In genomic region chr6:158869604-158870417, GRCh38 we compare ENCODE assay signal across 8 cellular contexts. TPM values are rescaled to one million over a fixed set of nuclear protein-coding genes. Genes with fewer than 3 reads are reported as not detected.
DNase-seq lines count a peak whose midpoint lies in the region; ATAC-seq, FAIRE-seq and TF ChIP-seq lines count a peak whose summit lies in the region.

No MANE protein-coding gene starts in this region.

- H3K27me3 Mint-ChIP-seq in central memory CD8-positive, alpha-beta T cell, result no peaks in the 10 kb centered on the region

- H3K36me3 Mint-ChIP-seq in central memory CD8-positive, alpha-beta T cell (ENCODE audit: insufficient read depth), result peaks cover 17% of the 10 kb centered on the region

- peak; percentile 96 for ATAC-seq in GM18909 (IDR thresholded peaks at IDR 0.05; ENCODE audit: poor library complexity, unreplicated experiment)
- ATAC-seq in HG03135 (IDR thresholded peaks at IDR 0.05; ENCODE audit: unreplicated experiment), result peak; percentile 94
- peak; percentile 85 for ATAC-seq in central memory CD8-positive, alpha-beta T cell (replicated peaks; ENCODE audit: extremely low read depth, poor library complexity, severe bottlenecking)

- peaks cover 33% of the 10 kb centered on the region for H3K4me1 Mint-ChIP-seq in central memory CD8-positive, alpha-beta T cell

- FAIRE-seq in kidney (lab: Jason Lieb, UNC), result no peak

- H3K9me3 Mint-ChIP-seq in central memory CD8-positive, alpha-beta T cell, result no peaks in the 10 kb centered on the region

- DNase-seq in AML-193 (lab: John Stamatoyannopoulos, UW) (peak; percentile 90 to 92), NCI-H2196 (lab: John Stamatoyannopoulos, UW; ENCODE audit: unreplicated experiment) (peak; percentile 91), kidney (peak; percentile 97)
- DNase-seq in activated CD4-positive, CD25-positive, alpha-beta regulatory T cell treated with anti-CD3 and anti-CD28 coated beads, Interleukin-2, amount 50 U/mL, for 16 hours (ENCODE audit: low read depth, low spot score), result peak; percentile 95
- peak; percentile 94 to 96 for DNase-seq in central memory CD8-positive, alpha-beta T cell (ENCODE audit: low spot score in 2 of 2)
- DNase-seq in stimulated activated CD4-positive, alpha-beta T cell treated with anti-CD3 and anti-CD28 coated beads, Interleukin-15, amount 100 ng/mL, for 48 hours (ENCODE audit: low read depth in 2 of 2), result peak; percentile 91 to 94

- H3K9me3 ChIP-seq in kidney (ENCODE audit: control insufficient read depth in 1 of 2, low read length in 2 of 2), result no peaks in the 10 kb centered on the region

- H3K4me3 Mint-ChIP-seq in central memory CD8-positive, alpha-beta T cell, result peak overlapping the region; percentile 82

- intact Hi-C loops in kidney (cut with DNase I), result no loop called here

- peak overlapping the region; percentile 78 for H3K4me3 ChIP-seq in kidney (ENCODE audit: low read length in 2 of 2)

- H3K9ac ChIP-seq in kidney (ENCODE audit: low read length in 2 of 2), result peak overlapping the region; percentile 72 to 73

- H3K36me3 ChIP-seq in kidney (ENCODE audit: control insufficient read depth in 1 of 2, insufficient read depth in 2 of 2, low read length in 2 of 2), result no peaks in the 10 kb centered on the region

- peak overlapping the region; percentile 97 for H3K27ac ChIP-seq in kidney (ENCODE audit: low read depth in 2 of 2, low read length in 2 of 2)

- H3K27ac Mint-ChIP-seq in central memory CD8-positive, alpha-beta T cell (ENCODE audit: low read depth), result peak overlapping the region; percentile 98

- peaks cover 0 to 10% of the 10 kb centered on the region in 2 donors for H3K4me1 ChIP-seq in kidney (ENCODE audit: control insufficient read depth in 1 of 2, insufficient read depth in 1 of 2, low read depth in 1 of 2, low read length in 2 of 2)

- peak; percentile 19 for TF ChIP-seq CTCF in kidney (IDR thresholded peaks at IDR 0.05; ENCODE audit: borderline replicate concordance, extremely low read depth, insufficient read depth)

RNA-seq across cellular contexts. Expression of gene EZR, which starts 50.6 kb away (rescaled TPM):
- total RNA-seq in kidney, result 636 TPM
- 154 TPM for polyA plus RNA-seq in kidney (ENCODE audit: insufficient read depth, low read depth, low replicate concordance)

Comparison
In these comparisons a context has a peak if more than half of its experiments do, and no peak if none do; other contexts are left out.
1. Peak in every context shown above with its lines: DNase-seq, ATAC-seq, H3K4me3 ChIP-seq and H3K27ac ChIP-seq.